9 cellular contexts compared by ENCODE assay signal in genomic region chr3:9028134-9028533, GRCh38.
A peak's percentile ranks its signal among the peaks of the same experiment; 100 is the strongest.
DNase-seq lines count a peak whose midpoint lies in the region; ATAC-seq and TF ChIP-seq lines count a peak whose summit lies in the region.
"Had no signal": no experiment of that assay in that cellular context is flagged by ENCODE, and none has a peak within 500 bp of the region (broad histone marks: within the 10 kb centered on the region; RNA-seq: fewer than 3 reads in every experiment).

No MANE protein-coding gene starts in this region.

- DNase-seq in HFF-Myc (ENCODE audit: extremely low read depth, low read depth) (peak; percentile 35), anterior cingulate cortex (lab: John Stamatoyannopoulos, UW) (peak in 56 of 58 donors; percentile 12 to 93 (median 77)), hypothalamus (lab: John Stamatoyannopoulos, UW) (peak in 50 of 51 donors; percentile 19 to 90 (median 75)), smooth muscle cell (lab: John Stamatoyannopoulos, UW; ENCODE audit: unreplicated experiment) (peak; percentile 14), nephron progenitor cell (no peak), GM23338 (ENCODE audit: low spot score) (no peak)
- DNase-seq: Kasumi-1 had no signal

- H3K4me1 ChIP-seq in smooth muscle cell (ENCODE audit: low read depth) (no peaks in the 10 kb centered on the region), GM23338 (ENCODE audit: insufficient read depth) (no peaks in the 10 kb centered on the region)

- WGBS in smooth muscle cell (ENCODE audit: low lambda C conversion rate) = 84% methylated on average over 5 of the region's 5 CpGs

- H3K27ac Mint-ChIP-seq in nephron progenitor cell = no peak overlapping the region
- H3K27ac Mint-ChIP-seq in GM23338 = no peak overlapping the region

- ATAC-seq in GM19455 (IDR thresholded peaks at IDR 0.05; ENCODE audit: unreplicated experiment) (no peak), HG03095 (IDR thresholded peaks at IDR 0.05; ENCODE audit: unreplicated experiment) (no peak), GM23338 (no peak)

- H3F3A ChIP-seq in smooth muscle cell (ENCODE audit: low read depth) (no peaks in the 10 kb centered on the region), GM23338 (replicated peaks; ENCODE audit: low read depth) (no peaks in the 10 kb centered on the region)

- H3K27ac ChIP-seq in smooth muscle cell (ENCODE audit: low read depth) (no peak overlapping the region), GM23338 (ENCODE audit: low read depth) (no peak overlapping the region)

- no peak overlapping the region for H3K9ac ChIP-seq in smooth muscle cell (ENCODE audit: low read depth)

- H3K36me3 Mint-ChIP-seq in nephron progenitor cell (ENCODE audit: low read depth) (peaks cover 48% of the 10 kb centered on the region), GM23338 (ENCODE audit: low read depth) (no peaks in the 10 kb centered on the region; the same call in 2 of the 3 replicates)

- H3K4me3 ChIP-seq in HFF-Myc (replicated peaks; ENCODE audit: low read depth, low read length) (no peak overlapping the region), smooth muscle cell (no peak overlapping the region), GM23338 (no peak overlapping the region)

- H3K9me2 ChIP-seq in GM23338 (ENCODE audit: insufficient read depth) = no peaks in the 10 kb centered on the region

- H3K27me3 ChIP-seq in smooth muscle cell (ENCODE audit: low read depth) (no peaks in the 10 kb centered on the region), GM23338 (ENCODE audit: insufficient read depth) (no peaks in the 10 kb centered on the region)

- H3K27me3 Mint-ChIP-seq in nephron progenitor cell (ENCODE audit: low read depth, poor library complexity) (peaks cover 24% of the 10 kb centered on the region), GM23338 (ENCODE audit: insufficient read depth, low read depth, poor library complexity) (peaks cover 3% of the 10 kb centered on the region)

- no peaks in the 10 kb centered on the region for H4K20me1 ChIP-seq in smooth muscle cell (ENCODE audit: low read depth)
- H4K20me1 ChIP-seq in GM23338 (replicated peaks; ENCODE audit: insufficient read depth) = no peaks in the 10 kb centered on the region; the same call in 1 of the 2 replicates

- TF ChIP-seq CTCF in HFF-Myc (IDR thresholded peaks at IDR 0.05; ENCODE audit: low read depth, low read length, missing control alignments) (no peak), smooth muscle cell (IDR thresholded peaks at IDR 0.05; ENCODE audit: borderline replicate concordance, insufficient read depth, poor library complexity, severe bottlenecking) (no peak), nephron progenitor cell (IDR thresholded peaks at IDR 0.05) (no peak), GM23338 (conservative IDR thresholded peaks at IDR 0.05; ENCODE audit: low read depth in 2 of 2) (no peak)

- H3K9me3 Mint-ChIP-seq in nephron progenitor cell (no peaks in the 10 kb centered on the region), GM23338 (no peaks in the 10 kb centered on the region)

- H3K36me3 ChIP-seq in smooth muscle cell (ENCODE audit: low read depth) (no peaks in the 10 kb centered on the region), GM23338 (ENCODE audit: insufficient read depth) (no peaks in the 10 kb centered on the region; the same call in 1 of the 2 replicates)

- H3K4me3 Mint-ChIP-seq in nephron progenitor cell (no peak overlapping the region), GM23338 (no peak overlapping the region)

- no peaks in the 10 kb centered on the region for H3K9me3 ChIP-seq in smooth muscle cell (replicated peaks; ENCODE audit: low read depth)

- H3K4me1 Mint-ChIP-seq in nephron progenitor cell = peaks cover 6% of the 10 kb centered on the region
- no peaks in the 10 kb centered on the region for H3K4me1 Mint-ChIP-seq in GM23338

- H2AFZ ChIP-seq in smooth muscle cell (ENCODE audit: low read depth) (no peak overlapping the region), GM23338 (no peak overlapping the region)

- H3K4me2 ChIP-seq in smooth muscle cell = no peak overlapping the region
- no peak overlapping the region for H3K4me2 ChIP-seq in GM23338

- H3K79me2 ChIP-seq in smooth muscle cell (ENCODE audit: low read depth) (no peaks in the 10 kb centered on the region), GM23338 (replicated peaks; ENCODE audit: insufficient read depth) (no peaks in the 10 kb centered on the region)

TF ChIP-seq in GM23338, 12 proteins besides CTCF, POLR2A, EP300 and RAD21 (continues in another document):
- TF ChIP-seq NANOG (IDR thresholded peaks at IDR 0.05; ENCODE audit: borderline replicate concordance) = no peak
- no peak for TF ChIP-seq POLR2AphosphoS5 (IDR thresholded peaks at IDR 0.05; ENCODE audit: low read depth)
- TF ChIP-seq ETS1 (IDR thresholded peaks at IDR 0.05) = no peak
- TF ChIP-seq ZNF331 (CRISPR knock-in tag; IDR thresholded peaks at IDR 0.05; ENCODE audit: low read depth) = no peak
- no peak for TF ChIP-seq EZH2phosphoT487 (IDR thresholded peaks at IDR 0.05; ENCODE audit: unreplicated experiment)
- TF ChIP-seq EZH2 (IDR thresholded peaks at IDR 0.05; ENCODE audit: low read depth, unreplicated experiment) = no peak
- no peak for TF ChIP-seq ZNF462 (CRISPR knock-in tag; IDR thresholded peaks at IDR 0.05)
- no peak for TF ChIP-seq ZNF114 (CRISPR knock-in tag; IDR thresholded peaks at IDR 0.05)

Comparison
In these comparisons a context has a peak if more than half of its experiments do, and no peak if none do; other contexts are left out.
1. DNase-seq: peak in HFF-Myc (single experiment), anterior cingulate cortex (56 of 58), hypothalamus (50 of 51) and smooth muscle cell (single experiment); none in nephron progenitor cell (single experiment) and GM23338 (single experiment).